In genomic region chr10:114603943-114604342, GRCh38 we compare ENCODE assay signal across 10 cellular contexts. TPM values are rescaled to one million over a fixed set of nuclear protein-coding genes. Genes with fewer than 3 reads are reported as not detected.
DNase-seq lines count a peak whose midpoint lies in the region; ATAC-seq and TF ChIP-seq lines count a peak whose summit lies in the region.
"Had no signal": no experiment of that assay in that cellular context is flagged by ENCODE, and none has a peak within 500 bp of the region (broad histone marks: within the 10 kb centered on the region; RNA-seq: fewer than 3 reads in every experiment).

No MANE protein-coding gene starts in this region.

- no peak overlapping the region for H3K4me3 ChIP-seq in epithelial cell of esophagus (ENCODE audit: low read length)

- no peak for TF ChIP-seq CTCF in epithelial cell of esophagus (IDR thresholded peaks at IDR 0.05; ENCODE audit: insufficient read depth, low read depth, low read length, missing control alignments)
- no peak for TF ChIP-seq CTCF in HFFc6 (IDR thresholded peaks at IDR 0.05)

- H3K4me3 Mint-ChIP-seq in HFFc6: no peak overlapping the region

- no peak for ATAC-seq in HG02870 (IDR thresholded peaks at IDR 0.05; ENCODE audit: unreplicated experiment)

- H3K4me1 Mint-ChIP-seq in HFFc6 (ENCODE audit: low read depth): peaks cover 12% of the 10 kb centered on the region

- DNase-seq in H4 (ENCODE audit: low spot score) (peak; percentile 16), OCI-M1 (lab: John Stamatoyannopoulos, UW) (peak; percentile 83), epithelial cell of esophagus (ENCODE audit: low read depth) (peak; percentile 55), mucosa of gallbladder (ENCODE audit: low spot score) (peak; percentile 23), HFFc6 (no peak), NCI-H1048 (lab: John Stamatoyannopoulos, UW) (no peak), EL (no peak)
- DNase-seq: Calu3, NCI-H748 treated with DMSO at 0.1 percent for 48 hours had no signal

- H3K9me3 Mint-ChIP-seq in HFFc6: no peaks in the 10 kb centered on the region

- no peak overlapping the region for H3K27ac Mint-ChIP-seq in HFFc6

- H3K36me3 Mint-ChIP-seq in HFFc6 (ENCODE audit: low read depth): no peaks in the 10 kb centered on the region

- H3K27me3 Mint-ChIP-seq in HFFc6 (ENCODE audit: insufficient read depth): no peaks in the 10 kb centered on the region; the same call in 1 of the 2 replicates

RNA-seq across cellular contexts. Expression of gene ABLIM1, which starts 54.1 kb away (rescaled TPM):
- 1.2 and 4.5 TPM in 2 replicates for total RNA-seq in H4 (2014; rRNA removed; shearing (Covaris generic))
- total RNA-seq in mucosa of gallbladder: 103 TPM
- 10 to 100 TPM in 2 of 6 experiments, 1 to 10 TPM in 4; 8.0 to 14.6 (median 8.7) TPM for total RNA-seq in HFFc6 (2021; fragmentation: NEBNext Ultra II Directional; extraction: Animal tissue kit (Norgen Biotek cat#: 25700))

Comparison
In these comparisons a context has a peak if more than half of its experiments do, and no peak if none do; other contexts are left out.
1. DNase-seq: peak in H4 (single experiment), OCI-M1 (single experiment), epithelial cell of esophagus (single experiment) and mucosa of gallbladder (single experiment); none in HFFc6 (single experiment), NCI-H1048 (single experiment) and EL (single experiment).